Comparison of ENCODE assay signal across 13 cellular contexts in genomic region chr11:130908770-130909625, GRCh38. TPM values are rescaled to one million over a fixed set of nuclear protein-coding genes. Genes with fewer than 3 reads are reported as not detected.
DNase-seq lines count a peak whose midpoint lies in the region; ATAC-seq and TF ChIP-seq lines count a peak whose summit lies in the region.
"Had no signal": no experiment of that assay in that cellular context is flagged by ENCODE, and none has a peak within 500 bp of the region (broad histone marks: within the 10 kb centered on the region; RNA-seq: fewer than 3 reads in every experiment).

No MANE protein-coding gene starts in this region.

- H3K9ac ChIP-seq in MM.1S (ENCODE audit: low read length) = no peak overlapping the region

- H3F3A ChIP-seq in MM.1S (ENCODE audit: insufficient read depth, low read length) = no peaks in the 10 kb centered on the region

- H3K36me3 ChIP-seq in MG63 = peaks cover 85% of the 10 kb centered on the region
- peaks cover 34 to 53% of the 10 kb centered on the region in 2 donors for H3K36me3 ChIP-seq in lung (ENCODE audit: control insufficient read depth in 2 of 2, insufficient read depth in 2 of 2, low read length in 2 of 2)
- peaks cover 3% of the 10 kb centered on the region; the same call in 1 of the 2 replicates for H3K36me3 ChIP-seq in MM.1S (replicated peaks; ENCODE audit: insufficient read depth, low read length)

- H3K9me3 ChIP-seq in MG63 (no peaks in the 10 kb centered on the region; the same call in 1 of the 2 replicates), lung (ENCODE audit: control insufficient read depth in 2 of 2, insufficient read depth in 1 of 2, low read length in 1 of 2) (no peaks in the 10 kb centered on the region), MM.1S (replicated peaks; ENCODE audit: insufficient read depth, low read length) (no peaks in the 10 kb centered on the region)

- CTCF ChIA-PET in AG04449 (lab: Yijun Ruan, JAX) = interaction anchor here (0.8 to 21.4 kb wide), 6 partner anchors 8 to 765 kb away, joined by 3 to 428 read pairs (median 10); partner anchors contain the start of gene ADAMTS8

- no peaks in the 10 kb centered on the region for H3K9me2 ChIP-seq in MM.1S (replicated peaks; ENCODE audit: insufficient read depth, low read length)

- no peak overlapping the region for H3K4me2 ChIP-seq in MM.1S (ENCODE audit: low read depth, low read length)

- peaks cover 6% of the 10 kb centered on the region for H3K79me2 ChIP-seq in MM.1S (ENCODE audit: low read length)

- H4K20me1 ChIP-seq in MM.1S (ENCODE audit: insufficient read depth, low read length) = no peaks in the 10 kb centered on the region

- 78 to 94% methylated on average over 4 of the region's 4 CpGs for WGBS in lung, 2 donors

- TF ChIP-seq CTCF in AG04449 (IDR thresholded peaks at IDR 0.05; ENCODE audit: insufficient read depth, low read length, missing control alignments) (no peak), coronary artery (IDR thresholded peaks at IDR 0.05) (no peak), lung (IDR thresholded peaks at IDR 0.05; ENCODE audit: control extremely low read depth, extremely low read depth) (no peak), MM.1S (IDR thresholded peaks at IDR 0.05; ENCODE audit: low read length) (no peak)

- no peak overlapping the region for H2AFZ ChIP-seq in MM.1S (ENCODE audit: low read length)

- H3K4me1 ChIP-seq in lung (ENCODE audit: control insufficient read depth in 2 of 2, insufficient read depth in 2 of 2, low read length in 2 of 2) (peaks cover 2 to 20% of the 10 kb centered on the region in 2 donors), MM.1S (ENCODE audit: low read length) (no peaks in the 10 kb centered on the region)

- peak; percentile 66 for DNase-seq in AG04449 (ENCODE audit: low read depth, low spot score)
- DNase-seq in MG63 = peak; percentile 47
- DNase-seq in coronary artery (ENCODE audit: low spot score) = no peak
- DNase-seq in lung (ENCODE audit: low spot score) = no peak
- no peak for DNase-seq in Ammon's horn (ENCODE audit: low spot score)
- DNase-seq in MM.1S = no peak
- no peak for DNase-seq in nucleus accumbens (lab: John Stamatoyannopoulos, UW)
- DNase-seq: C1 segment of cervical spinal cord; NCI-H1105 treated with DMSO at 0.1 percent for 48 hours; NCI-H748 treated with DMSO at 0.1 percent for 48 hours; stimulated activated naive B cell treated with anti-CD40 and anti-IgM and Interleukin-4, amounts not matched to agents 10 μg/mL and 1 μg/mL and 100 μg/mL, for 72 hours had no signal

- H3K27me3 ChIP-seq in MG63 (no peaks in the 10 kb centered on the region), lung (ENCODE audit: control insufficient read depth, insufficient read depth) (no peaks in the 10 kb centered on the region), MM.1S (replicated peaks; ENCODE audit: insufficient read depth, low read length) (no peaks in the 10 kb centered on the region)
- H3K27me3 ChIP-seq: cardiac muscle cell had no signal

- ATAC-seq in lung (ENCODE audit: insufficient read depth, low FRiP score) (peak; percentile 47), HG02759 (IDR thresholded peaks at IDR 0.05; ENCODE audit: unreplicated experiment) (no peak)
- ATAC-seq: stimulated activated naive B cell treated with anti-CD40 and anti-IgM and Interleukin-4, amounts not matched to agents 10 μg/mL and 1 μg/mL and 100 μg/mL, for 72 hours had no signal

- H3K27ac ChIP-seq in coronary artery (peak overlapping the region; percentile 70 to 78), lung (ENCODE audit: low read depth in 1 of 2, low read length in 1 of 2) (peak overlapping the region in 1 of 2 donors; percentile 43), MM.1S (ENCODE audit: low read length) (no peak overlapping the region)
- H3K27ac ChIP-seq: cardiac muscle cell had no signal

- H3K4me3 ChIP-seq in AG04449 (ENCODE audit: low read depth, low read length) (no peak overlapping the region), MG63 (no peak overlapping the region), coronary artery (no peak overlapping the region), lung (no peak overlapping the region), MM.1S (ENCODE audit: low read length) (no peak overlapping the region)
- H3K4me3 ChIP-seq: cardiac muscle cell had no signal

- POLR2A ChIA-PET in AG04449 (lab: Yijun Ruan, JAX) = no interaction called here

RNA-seq across cellular contexts. Expression of gene SNX19, which starts 7.3 kb away (rescaled TPM):
- 10.5 and 22.2 TPM in 2 replicates for total RNA-seq in MG63 (2014; rRNA removed; shearing (Covaris generic); ENCODE audit: low replicate concordance)
- 10 to 100 TPM; 57.4 to 64.3 TPM for total RNA-seq in lung
- 10 to 100 TPM; 13.9 to 27.8 TPM for polyA plus RNA-seq in lung

Comparison
In these comparisons a context has a peak if more than half of its experiments do, and no peak if none do; other contexts are left out.
1. DNase-seq: peak in AG04449 (single experiment) and MG63 (single experiment); none in coronary artery (single experiment), lung (single experiment), Ammon's horn (single experiment), MM.1S (single experiment) and nucleus accumbens (0 of 56).